In the genomic region with DNA sequence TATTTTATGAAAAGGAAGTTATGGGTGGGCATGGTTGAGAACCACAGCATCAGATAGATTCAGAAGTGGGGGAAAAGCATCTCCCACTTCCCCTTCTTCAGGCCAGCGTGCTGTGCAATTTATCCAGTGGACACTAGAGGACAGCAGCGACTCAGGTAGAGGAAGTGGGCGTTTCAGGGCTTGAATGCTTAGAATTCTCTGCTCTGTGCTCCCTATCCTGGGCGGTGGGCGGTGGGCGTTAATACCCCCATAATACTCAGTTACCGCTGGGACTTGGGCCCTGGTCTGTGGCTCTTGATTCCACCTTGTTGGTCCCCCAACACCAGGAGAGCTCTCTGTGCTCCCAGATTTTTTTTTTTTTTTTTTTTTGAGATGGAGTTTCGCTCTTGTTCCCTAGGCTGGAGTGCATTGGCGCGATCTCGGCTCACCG, we compare ENCODE assay signal across 9 cellular contexts. TPM values are rescaled to one million over a fixed set of nuclear protein-coding genes. Genes with fewer than 3 reads are reported as not detected.
DNase-seq lines count a peak whose midpoint lies in the region; ATAC-seq and TF ChIP-seq lines count a peak whose summit lies in the region.
"Had no signal": no experiment of that assay in that cellular context is flagged by ENCODE, and none has a peak within 500 bp of the region (broad histone marks: within the 10 kb centered on the region; RNA-seq: fewer than 3 reads in every experiment).

No MANE protein-coding gene starts in this region.

- H3K4me2 ChIP-seq in mesendoderm (ENCODE audit: low read length): no peak overlapping the region

- no peaks in the 10 kb centered on the region for H3K79me1 ChIP-seq in mesendoderm (ENCODE audit: low read length)

- no peak overlapping the region for H3K4me3 Mint-ChIP-seq in stimulated activated naive B cell treated with anti-CD40 and anti-IgM and Interleukin-4, amounts not matched to agents 10 μg/mL and 1 μg/mL and 100 μg/mL, for 72 hours

- no peak overlapping the region for H4K8ac ChIP-seq in mesendoderm (ENCODE audit: low read depth, low read length)

- H3K9me3 ChIP-seq in WERI-Rb-1 (ENCODE audit: severe bottlenecking) (no peaks in the 10 kb centered on the region), colonic mucosa (no peaks in the 10 kb centered on the region)

- H2BK120ac ChIP-seq in mesendoderm (ENCODE audit: low read depth, low read length): no peak overlapping the region

- no peak overlapping the region for H3K56ac ChIP-seq in mesendoderm (ENCODE audit: low read length)

- no peaks in the 10 kb centered on the region for H3K4me1 ChIP-seq in colonic mucosa
- H3K4me1 ChIP-seq in mesendoderm (ENCODE audit: control insufficient read depth, low read depth, low read length): no peaks in the 10 kb centered on the region

- no peak overlapping the region for H4K5ac ChIP-seq in mesendoderm (ENCODE audit: low read length)

- H3K27me3 Mint-ChIP-seq in stimulated activated naive B cell treated with anti-CD40 and anti-IgM and Interleukin-4, amounts not matched to agents 10 μg/mL and 1 μg/mL and 100 μg/mL, for 72 hours: no peaks in the 10 kb centered on the region

- intact Hi-C loops in colonic mucosa (cut with DNase I): no loop called here

- no peaks in the 10 kb centered on the region for H3K79me2 ChIP-seq in mesendoderm (ENCODE audit: control insufficient read depth, insufficient read depth, low read length)

- H3K27ac ChIP-seq in WERI-Rb-1: no peak overlapping the region
- no peak overlapping the region for H3K27ac ChIP-seq in colonic mucosa
- H3K27ac ChIP-seq in mesendoderm (ENCODE audit: low read depth, low read length): no peak overlapping the region
- H3K27ac ChIP-seq: epithelial cell of prostate had no signal

- H3K4ac ChIP-seq in mesendoderm (ENCODE audit: low read depth, low read length): no peak overlapping the region

- no peak overlapping the region for H3K23ac ChIP-seq in mesendoderm (ENCODE audit: low read length)

- H3K4me3 ChIP-seq in WERI-Rb-1 (ENCODE audit: low read depth, low read length) (no peak overlapping the region), colonic mucosa (peak overlapping the region; percentile 13), mesendoderm (ENCODE audit: low read length) (no peak overlapping the region)

- no CpG with 5 or more reads among the region's 12 CpGs for WGBS in mesendoderm (ENCODE audit: extremely low coverage, insufficient coverage, low lambda C conversion rate)

- no peak overlapping the region for H2BK5ac ChIP-seq in mesendoderm (ENCODE audit: low read length)

- DNase-seq in activated CD4-positive, alpha-beta T cell treated with anti-CD3 and anti-CD28 coated beads for 24 hours (ENCODE audit: low read depth in 2 of 2): peak; percentile 24 to 29
- no peak for DNase-seq in activated CD4-positive, alpha-beta T cell treated with anti-CD3 and anti-CD28 coated beads for 1 hour
- DNase-seq in NCI-H2081 treated with DMSO at 0.1 percent for 48 hours (lab: John Stamatoyannopoulos, UW): peak; percentile 5
- DNase-seq in WERI-Rb-1: peak; percentile 70
- DNase-seq in colonic mucosa: peak; percentile 67
- peak; percentile 72 for DNase-seq in mesendoderm
- DNase-seq in stimulated activated naive B cell treated with anti-CD40 and anti-IgM and Interleukin-4, amounts not matched to agents 10 μg/mL and 1 μg/mL and 100 μg/mL, for 72 hours: peak; percentile 43

- no peak overlapping the region for H3K9ac ChIP-seq in colonic mucosa (ENCODE audit: low read depth in 2 of 2, low read length in 2 of 2)
- H3K9ac ChIP-seq in mesendoderm (ENCODE audit: low read length): no peak overlapping the region

- H3K36me3 ChIP-seq in WERI-Rb-1 (no peaks in the 10 kb centered on the region), colonic mucosa (no peaks in the 10 kb centered on the region), mesendoderm (ENCODE audit: control insufficient read depth, insufficient read depth, low read length) (no peaks in the 10 kb centered on the region)

- peak; percentile 90 to 92 for ATAC-seq in stimulated activated naive B cell treated with anti-CD40 and anti-IgM and Interleukin-4, amounts not matched to agents 10 μg/mL and 1 μg/mL and 100 μg/mL, for 72 hours (replicated peaks)
- ATAC-seq in HG03460 (IDR thresholded peaks at IDR 0.05; ENCODE audit: unreplicated experiment): no peak

- no peak overlapping the region for H3K18ac ChIP-seq in mesendoderm (ENCODE audit: low read length)

- no peaks in the 10 kb centered on the region for H3K36me3 Mint-ChIP-seq in stimulated activated naive B cell treated with anti-CD40 and anti-IgM and Interleukin-4, amounts not matched to agents 10 μg/mL and 1 μg/mL and 100 μg/mL, for 72 hours

- no peak overlapping the region for H2AK5ac ChIP-seq in mesendoderm (ENCODE audit: low read length)

- H3K27me3 ChIP-seq in WERI-Rb-1 (ENCODE audit: insufficient read depth, low read depth, severe bottlenecking): no peaks in the 10 kb centered on the region
- H3K27me3 ChIP-seq in colonic mucosa: no peaks in the 10 kb centered on the region
- H3K27me3 ChIP-seq in mesendoderm (ENCODE audit: insufficient read depth, low read length, poor library complexity): no peaks in the 10 kb centered on the region

- no peak overlapping the region for H3K27ac Mint-ChIP-seq in stimulated activated naive B cell treated with anti-CD40 and anti-IgM and Interleukin-4, amounts not matched to agents 10 μg/mL and 1 μg/mL and 100 μg/mL, for 72 hours

- H3K9me3 Mint-ChIP-seq in stimulated activated naive B cell treated with anti-CD40 and anti-IgM and Interleukin-4, amounts not matched to agents 10 μg/mL and 1 μg/mL and 100 μg/mL, for 72 hours: no peaks in the 10 kb centered on the region

- TF ChIP-seq CTCF in WERI-Rb-1 (IDR thresholded peaks at IDR 0.05; ENCODE audit: low read depth, low read length) (peak; percentile 87), colonic mucosa (IDR thresholded peaks at IDR 0.05) (peak; percentile 64)

- no peak overlapping the region for H2BK15ac ChIP-seq in mesendoderm (replicated peaks; ENCODE audit: low read depth)

- H3K4me1 Mint-ChIP-seq in stimulated activated naive B cell treated with anti-CD40 and anti-IgM and Interleukin-4, amounts not matched to agents 10 μg/mL and 1 μg/mL and 100 μg/mL, for 72 hours: no peaks in the 10 kb centered on the region

RNA-seq across cellular contexts. Expression of gene LYZL6, which starts 3.7 kb away (rescaled TPM):
- not detected for total RNA-seq in colonic mucosa
- not detected for polyA plus RNA-seq in mesendoderm (2013, experiment 1 of 2)
- not detected for polyA plus RNA-seq in mesendoderm (2013, experiment 2 of 2)

RNA-seq across cellular contexts. Expression of gene RDM1, which starts 16.6 kb away (rescaled TPM):
- 1 to 10 TPM in 1 of 2 donors, under 1 TPM in 1; 0.66 to 7.8 TPM for total RNA-seq in colonic mucosa
- polyA plus RNA-seq in mesendoderm (2013, experiment 1 of 2): 1.4 TPM
- polyA plus RNA-seq in mesendoderm (2013, experiment 2 of 2): 1.5 TPM

RNA-seq across cellular contexts. Expression of gene CCL16, which starts 34.1 kb away (rescaled TPM):
- not detected for total RNA-seq in colonic mucosa
- polyA plus RNA-seq in mesendoderm (2013, experiment 1 of 2): not detected
- not detected for polyA plus RNA-seq in mesendoderm (2013, experiment 2 of 2)

RNA-seq across cellular contexts. Expression of gene CCL14, which starts 39.4 kb away (rescaled TPM):
- 1 to 10 TPM; 1.3 to 2.4 TPM for total RNA-seq in colonic mucosa
- polyA plus RNA-seq in mesendoderm (2013, experiment 1 of 2): not detected
- polyA plus RNA-seq in mesendoderm (2013, experiment 2 of 2): not detected

RNA-seq across cellular contexts. Expression of gene CCL15, which starts 54.2 kb away (rescaled TPM):
- 10 to 100 TPM; 37.2 to 54.4 TPM for total RNA-seq in colonic mucosa
- polyA plus RNA-seq in mesendoderm (2013, experiment 1 of 2): not detected
- polyA plus RNA-seq in mesendoderm (2013, experiment 2 of 2): not detected
